8 cellular contexts compared by ENCODE assay signal in the genomic region with DNA sequence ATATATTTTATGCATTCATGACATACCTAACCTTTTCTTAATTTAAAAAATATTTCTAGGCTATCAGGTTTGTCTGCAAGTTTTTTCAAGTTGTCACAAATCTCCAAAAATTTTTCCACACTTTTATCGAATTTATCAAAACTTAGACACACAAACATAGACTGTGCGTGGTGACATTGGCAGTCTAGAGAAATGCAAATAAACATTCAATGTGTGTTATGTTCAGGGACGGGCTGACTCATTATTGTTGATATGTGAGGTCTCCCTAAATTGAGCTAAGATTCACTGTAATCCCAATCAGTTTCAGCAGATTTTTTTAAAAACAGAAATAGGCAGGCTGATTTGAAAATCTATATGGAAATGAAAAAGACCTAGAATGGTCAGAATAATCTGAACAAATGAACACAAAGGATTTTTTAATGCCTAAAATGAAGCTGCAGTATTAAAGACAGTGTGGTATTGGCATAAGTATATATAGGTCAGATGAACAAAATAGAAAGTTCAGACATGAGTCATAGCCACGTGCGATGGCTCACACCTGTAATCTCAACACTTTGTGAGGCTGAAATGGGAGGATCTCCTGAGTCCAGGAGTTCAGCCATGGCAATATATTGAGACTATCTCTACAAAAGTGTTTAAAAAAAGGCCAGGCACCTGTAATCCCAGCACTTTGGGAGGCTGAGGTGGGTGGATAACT. TPM values are rescaled to one million over a fixed set of nuclear protein-coding genes. Genes with fewer than 3 reads are reported as not detected.
DNase-seq lines count a peak whose midpoint lies in the region; ATAC-seq lines count a peak whose summit lies in the region.

No MANE protein-coding gene starts in this region.

- H3K9me3 Mint-ChIP-seq in activated CD8-positive, alpha-beta memory T cell treated with anti-CD3 and anti-CD28 coated beads, Interleukin-2, amount 10 ng/mL, durations not matched to agents 7 days and 5 days (ENCODE audit: low read depth) = no peaks in the 10 kb centered on the region

- CTCF ChIA-PET in activated CD8-positive, alpha-beta memory T cell treated with anti-CD3 and anti-CD28 coated beads, Interleukin-2, amount 10 ng/mL, durations not matched to agents 7 days and 5 days (lab: Charles Lee) = no interaction called here

- ATAC-seq in activated CD8-positive, alpha-beta memory T cell treated with anti-CD3 and anti-CD28 coated beads, Interleukin-2, amount 10 ng/mL, durations not matched to agents 7 days and 5 days = peak; percentile 88
- peak; percentile 92 for ATAC-seq in HG02852 (IDR thresholded peaks at IDR 0.05; ENCODE audit: unreplicated experiment)

- H3K4me1 Mint-ChIP-seq in activated CD8-positive, alpha-beta memory T cell treated with anti-CD3 and anti-CD28 coated beads, Interleukin-2, amount 10 ng/mL, durations not matched to agents 7 days and 5 days = peaks cover 14% of the 10 kb centered on the region

- DNase-seq in activated CD8-positive, alpha-beta memory T cell treated with anti-CD3 and anti-CD28 coated beads, Interleukin-2, amount 10 ng/mL, durations not matched to agents 7 days and 5 days = peak; percentile 52
- no peak for DNase-seq in activated CD8-positive, alpha-beta memory T cell treated with anti-CD3 and anti-CD28 coated beads, Interleukin-2, amount 50 U/mL, for 4 hours
- peak; percentile 75 for DNase-seq in RPMI8226
- DNase-seq in stimulated activated CD4-positive, alpha-beta T cell treated with anti-CD3 and anti-CD28 coated beads, Interleukin-4, amount 100 ng/mL, for 24 hours = peak; percentile 31
- DNase-seq in NCI-H146 (lab: John Stamatoyannopoulos, UW) = no peak
- DNase-seq in RKO (ENCODE audit: low spot score) = no peak
- no peak for DNase-seq in NAMALWA (ENCODE audit: low spot score)

- no peaks in the 10 kb centered on the region for H3K36me3 Mint-ChIP-seq in activated CD8-positive, alpha-beta memory T cell treated with anti-CD3 and anti-CD28 coated beads, Interleukin-2, amount 10 ng/mL, durations not matched to agents 7 days and 5 days

- no peak overlapping the region for H3K27ac Mint-ChIP-seq in activated CD8-positive, alpha-beta memory T cell treated with anti-CD3 and anti-CD28 coated beads, Interleukin-2, amount 10 ng/mL, durations not matched to agents 7 days and 5 days

- no peaks in the 10 kb centered on the region for H3K27me3 Mint-ChIP-seq in activated CD8-positive, alpha-beta memory T cell treated with anti-CD3 and anti-CD28 coated beads, Interleukin-2, amount 10 ng/mL, durations not matched to agents 7 days and 5 days

- no peak overlapping the region for H3K4me3 Mint-ChIP-seq in activated CD8-positive, alpha-beta memory T cell treated with anti-CD3 and anti-CD28 coated beads, Interleukin-2, amount 10 ng/mL, durations not matched to agents 7 days and 5 days

RNA-seq across cellular contexts. Expression of gene BLTP3A, which starts 19.2 kb away (rescaled TPM):
- 10 to 100 TPM; 14.4 to 15.7 TPM for total RNA-seq in activated CD8-positive, alpha-beta memory T cell treated with anti-CD3 and anti-CD28 coated beads, Interleukin-2, amount 10 ng/mL, durations not matched to agents 7 days and 5 days

RNA-seq across cellular contexts. Expression of gene SNRPC, which starts 53.8 kb away (rescaled TPM):
- 100 to 1,000 TPM; 122 to 140 TPM for total RNA-seq in activated CD8-positive, alpha-beta memory T cell treated with anti-CD3 and anti-CD28 coated beads, Interleukin-2, amount 10 ng/mL, durations not matched to agents 7 days and 5 days

Comparison
In these comparisons a context has a peak if more than half of its experiments do, and no peak if none do; other contexts are left out.
1. DNase-seq: peak in activated CD8-positive, alpha-beta memory T cell treated with anti-CD3 and anti-CD28 coated beads, Interleukin-2, amount 10 ng/mL, durations not matched to agents 7 days and 5 days (single experiment), RPMI8226 (single experiment) and stimulated activated CD4-positive, alpha-beta T cell treated with anti-CD3 and anti-CD28 coated beads, Interleukin-4, amount 100 ng/mL, for 24 hours (single experiment); none in activated CD8-positive, alpha-beta memory T cell treated with anti-CD3 and anti-CD28 coated beads, Interleukin-2, amount 50 U/mL, for 4 hours (single experiment), NCI-H146 (single experiment), RKO (single experiment) and NAMALWA (single experiment).